Comparison of ENCODE assay signal across 12 cellular contexts in genomic region chr15:33104276-33104675, GRCh38.
DNase-seq lines count a peak whose midpoint lies in the region; ATAC-seq, FAIRE-seq and TF ChIP-seq lines count a peak whose summit lies in the region.
"Had no signal": no experiment of that assay in that cellular context is flagged by ENCODE, and none has a peak within 500 bp of the region (broad histone marks: within the 10 kb centered on the region; RNA-seq: fewer than 3 reads in every experiment).

No MANE protein-coding gene starts in this region.

- POLR2A ChIA-PET in activated naive CD8-positive, alpha-beta T cell treated with anti-CD3 and anti-CD28 coated beads, Interleukin-2, amount 10 ng/mL, durations not matched to agents 7 days and 5 days (lab: Charles Lee): no interaction called here

- H3K4me1 ChIP-seq in pancreas: no peaks in the 10 kb centered on the region
- no peaks in the 10 kb centered on the region for H3K4me1 ChIP-seq in kidney (ENCODE audit: control insufficient read depth in 1 of 2, insufficient read depth in 1 of 2, low read depth in 1 of 2, low read length in 2 of 2)
- H3K4me1 ChIP-seq: ascending aorta, right lobe of liver had no signal

- H3K27ac ChIP-seq in pancreas (no peak overlapping the region), dorsolateral prefrontal cortex (no peak overlapping the region), kidney (ENCODE audit: low read depth in 2 of 2, low read length in 2 of 2) (no peak overlapping the region)
- H3K27ac ChIP-seq: ascending aorta, right lobe of liver had no signal

- H3K9me3 Mint-ChIP-seq in activated naive CD8-positive, alpha-beta T cell treated with anti-CD3 and anti-CD28 coated beads, Interleukin-2, amount 10 ng/mL, durations not matched to agents 7 days and 5 days: peaks cover 5% of the 10 kb centered on the region
- H3K9me3 Mint-ChIP-seq in glutamatergic neuron (ENCODE audit: unreplicated experiment): no peaks in the 10 kb centered on the region

- peaks cover 6% of the 10 kb centered on the region for H3K4me1 Mint-ChIP-seq in activated naive CD8-positive, alpha-beta T cell treated with anti-CD3 and anti-CD28 coated beads, Interleukin-2, amount 10 ng/mL, durations not matched to agents 7 days and 5 days
- H3K4me1 Mint-ChIP-seq in glutamatergic neuron (ENCODE audit: low read depth, unreplicated experiment): peaks cover 3% of the 10 kb centered on the region

- peak; percentile 74 for ATAC-seq in activated naive CD8-positive, alpha-beta T cell treated with anti-CD3 and anti-CD28 coated beads, Interleukin-2, amount 10 ng/mL, durations not matched to agents 7 days and 5 days (ENCODE audit: low read depth)
- ATAC-seq in pancreas: no peak
- ATAC-seq: right lobe of liver had no signal

- WGBS in pancreas, 2 donors: 50 to 52% methylated on average over 3 of the region's 3 CpGs

- no peaks in the 10 kb centered on the region for H3K36me3 ChIP-seq in pancreas
- H3K36me3 ChIP-seq in kidney (ENCODE audit: control insufficient read depth in 1 of 2, insufficient read depth in 2 of 2, low read length in 2 of 2): no peaks in the 10 kb centered on the region
- H3K36me3 ChIP-seq: ascending aorta, right lobe of liver had no signal

- intact Hi-C loops in pancreas (cut with DNase I): no loop called here
- intact Hi-C loops in dorsolateral prefrontal cortex (cut with DNase I): no loop called here
- intact Hi-C loops in kidney (cut with DNase I): no loop called here

- H3K27ac Mint-ChIP-seq in activated naive CD8-positive, alpha-beta T cell treated with anti-CD3 and anti-CD28 coated beads, Interleukin-2, amount 10 ng/mL, durations not matched to agents 7 days and 5 days: no peak overlapping the region
- H3K27ac Mint-ChIP-seq in glutamatergic neuron (ENCODE audit: unreplicated experiment): no peak overlapping the region

- FAIRE-seq in pancreas (lab: Jason Lieb, UNC) (no peak), kidney (lab: Jason Lieb, UNC) (no peak)

- H3K9ac ChIP-seq in kidney (ENCODE audit: low read length in 2 of 2): no peak overlapping the region

- peaks cover 18% of the 10 kb centered on the region for H3K27me3 Mint-ChIP-seq in activated naive CD8-positive, alpha-beta T cell treated with anti-CD3 and anti-CD28 coated beads, Interleukin-2, amount 10 ng/mL, durations not matched to agents 7 days and 5 days
- no peaks in the 10 kb centered on the region for H3K27me3 Mint-ChIP-seq in glutamatergic neuron (ENCODE audit: unreplicated experiment)

- no peak overlapping the region for H3K4me3 ChIP-seq in pancreas
- H3K4me3 ChIP-seq in dorsolateral prefrontal cortex: no peak overlapping the region
- H3K4me3 ChIP-seq in kidney (ENCODE audit: low read length in 2 of 2): no peak overlapping the region
- H3K4me3 ChIP-seq: ascending aorta, right lobe of liver had no signal

- TF ChIP-seq CTCF in pancreas (IDR thresholded peaks at IDR 0.05): no peak
- TF ChIP-seq CTCF in dorsolateral prefrontal cortex (IDR thresholded peaks at IDR 0.05 in 54 of 56, conservative IDR thresholded peaks at IDR 0.05 in 2 of 56; ENCODE audit: low read depth in 1 of 56, partially characterized antibody in 56 of 56): no peak
- no peak for TF ChIP-seq CTCF in glutamatergic neuron (IDR thresholded peaks at IDR 0.05; ENCODE audit: partially characterized antibody, unreplicated experiment)
- TF ChIP-seq CTCF in kidney (IDR thresholded peaks at IDR 0.05; ENCODE audit: borderline replicate concordance, extremely low read depth, insufficient read depth): no peak

- peak overlapping the region; percentile 55 for H3K4me3 Mint-ChIP-seq in activated naive CD8-positive, alpha-beta T cell treated with anti-CD3 and anti-CD28 coated beads, Interleukin-2, amount 10 ng/mL, durations not matched to agents 7 days and 5 days
- no peak overlapping the region for H3K4me3 Mint-ChIP-seq in glutamatergic neuron (ENCODE audit: unreplicated experiment)

- no peaks in the 10 kb centered on the region for H3K36me3 Mint-ChIP-seq in activated naive CD8-positive, alpha-beta T cell treated with anti-CD3 and anti-CD28 coated beads, Interleukin-2, amount 10 ng/mL, durations not matched to agents 7 days and 5 days
- H3K36me3 Mint-ChIP-seq in glutamatergic neuron (ENCODE audit: unreplicated experiment): peaks cover 3% of the 10 kb centered on the region

- H3K27me3 ChIP-seq in pancreas (no peaks in the 10 kb centered on the region), dorsolateral prefrontal cortex (no peaks in the 10 kb centered on the region)
- H3K27me3 ChIP-seq: ascending aorta, right lobe of liver had no signal

- DNase-seq in CMK (ENCODE audit: low read depth): peak; percentile 61
- DNase-seq in LHCN-M2 (ENCODE audit: low read depth): peak; percentile 92
- no peak for DNase-seq in activated naive CD8-positive, alpha-beta T cell treated with anti-CD3 and anti-CD28 coated beads, Interleukin-2, amount 10 ng/mL, durations not matched to agents 7 days and 5 days
- peak; percentile 57 to 76 for DNase-seq in lung microvascular endothelial cell (ENCODE audit: low read depth in 2 of 2)
- no peak for DNase-seq in pancreas
- no peak for DNase-seq in dorsolateral prefrontal cortex
- no peak for DNase-seq in glutamatergic neuron
- no peak for DNase-seq in kidney
- DNase-seq: NCI-H1092, right lobe of liver, substantia nigra had no signal

- no peaks in the 10 kb centered on the region for H3K9me3 ChIP-seq in pancreas
- no peaks in the 10 kb centered on the region for H3K9me3 ChIP-seq in kidney (ENCODE audit: control insufficient read depth in 1 of 2, low read length in 2 of 2)
- H3K9me3 ChIP-seq: ascending aorta, right lobe of liver had no signal

Comparison
In these comparisons a context has a peak if more than half of its experiments do, and no peak if none do; other contexts are left out.
1. DNase-seq: peak in CMK (single experiment), LHCN-M2 (single experiment) and lung microvascular endothelial cell (2 of 2); none in activated naive CD8-positive, alpha-beta T cell treated with anti-CD3 and anti-CD28 coated beads, Interleukin-2, amount 10 ng/mL, durations not matched to agents 7 days and 5 days (single experiment), pancreas (0 of 6), dorsolateral prefrontal cortex (0 of 10), glutamatergic neuron (single experiment) and kidney (single experiment).